In genomic region chr3:58463181-58463941, GRCh38 we compare ENCODE assay signal across 2 cellular contexts.
TF ChIP-seq lines count a peak whose summit lies in the region.

No MANE protein-coding gene starts in this region.

TF ChIP-seq in HEK293T, 16 proteins besides CTCF, POLR2A, EP300 and RAD21 (continued from another document):
- TF ChIP-seq PKNOX1 (IDR thresholded peaks at IDR 0.05) = peak; percentile 96
- no peak for TF ChIP-seq ZNF384 (IDR thresholded peaks at IDR 0.05)
- peak; percentile 77; the same call in 1 of the 2 replicates for TF ChIP-seq L3MBTL2 (conservative IDR thresholded peaks at IDR 0.05)
- no peak for TF ChIP-seq ELF4 (IDR thresholded peaks at IDR 0.05)
- no peak for TF ChIP-seq SP1 (IDR thresholded peaks at IDR 0.05)
- TF ChIP-seq BHLHE40 (IDR thresholded peaks at IDR 0.05; ENCODE audit: borderline replicate concordance) = no peak

TF ChIP-seq in K562, 482 proteins besides CTCF, POLR2A, EP300 and RAD21 (continued from another document and continues in another):
- TF ChIP-seq CREB3L1 (IDR thresholded peaks at IDR 0.05; ENCODE audit: borderline replicate concordance, low read depth) (no peak), RAD51 (IDR thresholded peaks at IDR 0.05; ENCODE audit: borderline replicate concordance, low read depth) (peak; percentile 37), L3MBTL2 (IDR thresholded peaks at IDR 0.05) (peak; percentile 75), FOXJ3 (CRISPR knock-in tag; IDR thresholded peaks at IDR 0.05) (no peak), MLLT1 (IDR thresholded peaks at IDR 0.05) (no peak), SRSF9 (IDR thresholded peaks at IDR 0.05; ENCODE audit: borderline replicate concordance, low read depth, low read length) (no peak), RFX7 (CRISPR knock-in tag; IDR thresholded peaks at IDR 0.05) (no peak), MBD2 (IDR thresholded peaks at IDR 0.05; ENCODE audit: borderline replicate concordance, low read depth) (no peak), USF2 (CRISPR knock-in tag; IDR thresholded peaks at IDR 0.05) (peak; percentile 57; the same call in 1 of the 2 replicates), CTBP1 (IDR thresholded peaks at IDR 0.05; ENCODE audit: borderline replicate concordance) (peak; percentile 34; the same call in 1 of the 2 replicates), SIN3A (IDR thresholded peaks at IDR 0.05; ENCODE audit: borderline replicate concordance in 2 of 2, control insufficient read depth in 1 of 2, low read depth in 2 of 2, low read length in 2 of 2) (no peak), PCBP1 (IDR thresholded peaks at IDR 0.05; ENCODE audit: low read depth, low read length, poor library complexity, severe bottlenecking) (no peak), SOX6 (IDR thresholded peaks at IDR 0.05) (no peak), CEBPB (tag; IDR thresholded peaks at IDR 0.05) (peak; percentile 42), MEIS2 (IDR thresholded peaks at IDR 0.05; ENCODE audit: partially characterized antibody) (peak; percentile 25), ARID4B (CRISPR knock-in tag; IDR thresholded peaks at IDR 0.05) (no peak), EZH2 (IDR thresholded peaks at IDR 0.05; ENCODE audit: borderline replicate concordance, low read depth, low read length) (no peak), CREBBP (IDR thresholded peaks at IDR 0.05; ENCODE audit: low read depth, low read length) (no peak), BACH1 (tag; IDR thresholded peaks at IDR 0.05) (no peak), USF1 (CRISPR knock-in tag; IDR thresholded peaks at IDR 0.05) (peak; percentile 71), TEAD4 (IDR thresholded peaks at IDR 0.05; ENCODE audit: low read length) (no peak), TEAD4 (CRISPR knock-in tag; IDR thresholded peaks at IDR 0.05; ENCODE audit: borderline replicate concordance) (no peak), HIVEP1 (CRISPR knock-in tag; IDR thresholded peaks at IDR 0.05) (no peak), CC2D1A (IDR thresholded peaks at IDR 0.05) (0 out of 2 replicates have a peak, but pooled peaks have one; percentile 34), NFYB (IDR thresholded peaks at IDR 0.05; ENCODE audit: extremely low read depth, insufficient read length) (no peak), NFIC (IDR thresholded peaks at IDR 0.05) (peak; percentile 96), JUND (IDR thresholded peaks at IDR 0.05; ENCODE audit: borderline replicate concordance, low read depth, low read length) (peak; percentile 48), JUND (tag; IDR thresholded peaks at IDR 0.05; ENCODE audit: borderline replicate concordance, low read depth, low read length) (no peak), ZNF274 (IDR thresholded peaks at IDR 0.05; ENCODE audit: borderline replicate concordance, low read depth, low read length) (no peak), CBFA2T3 (IDR thresholded peaks at IDR 0.05) (no peak), XRCC5 (IDR thresholded peaks at IDR 0.05; ENCODE audit: low read depth, low read length) (0 out of 2 replicates have a peak, but pooled peaks have one; percentile 39), ETV1 (tag; conservative IDR thresholded peaks at IDR 0.05; ENCODE audit: low read depth) (0 out of 2 replicates have a peak, but pooled peaks have one; percentile 6), ELK3 (CRISPR knock-in tag; IDR thresholded peaks at IDR 0.05) (no peak), ZFP30 (CRISPR knock-in tag; IDR thresholded peaks at IDR 0.05; ENCODE audit: borderline replicate concordance) (no peak), EWSR1 (IDR thresholded peaks at IDR 0.05; ENCODE audit: borderline replicate concordance, low read depth, partially characterized antibody) (no peak), NRF1 (conservative IDR thresholded peaks at IDR 0.05 in 1 of 2, IDR thresholded peaks at IDR 0.05 in 1 of 2) (peak; percentile 69 to 74; a peak in 3 of 4 replicates), ZNF583 (CRISPR knock-in tag; IDR thresholded peaks at IDR 0.05) (no peak), ILF3 (IDR thresholded peaks at IDR 0.05; ENCODE audit: borderline replicate concordance) (no peak), ZKSCAN3 (CRISPR knock-in tag; IDR thresholded peaks at IDR 0.05) (no peak), RCOR1 (IDR thresholded peaks at IDR 0.05; ENCODE audit: borderline replicate concordance in 1 of 2, low read depth in 2 of 2, low read length in 2 of 2) (0 out of 4 replicates have a peak, but pooled peaks of 1 of the 2 experiments have one; percentile 35), CTCFL (IDR thresholded peaks at IDR 0.05; ENCODE audit: borderline replicate concordance, insufficient read depth, low read depth, low read length, poor library complexity, severe bottlenecking) (peak; percentile 91), PKNOX1 (IDR thresholded peaks at IDR 0.05) (peak; percentile 91)
- TF ChIP-seq, protein P1, sequence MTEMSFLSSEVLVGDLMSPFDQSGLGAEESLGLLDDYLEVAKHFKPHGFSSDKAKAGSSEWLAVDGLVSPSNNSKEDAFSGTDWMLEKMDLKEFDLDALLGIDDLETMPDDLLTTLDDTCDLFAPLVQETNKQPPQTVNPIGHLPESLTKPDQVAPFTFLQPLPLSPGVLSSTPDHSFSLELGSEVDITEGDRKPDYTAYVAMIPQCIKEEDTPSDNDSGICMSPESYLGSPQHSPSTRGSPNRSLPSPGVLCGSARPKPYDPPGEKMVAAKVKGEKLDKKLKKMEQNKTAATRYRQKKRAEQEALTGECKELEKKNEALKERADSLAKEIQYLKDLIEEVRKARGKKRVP (CRISPR knock-in tag; IDR thresholded peaks at IDR 0.05) = no peak
- TF ChIP-seq, protein P2, sequence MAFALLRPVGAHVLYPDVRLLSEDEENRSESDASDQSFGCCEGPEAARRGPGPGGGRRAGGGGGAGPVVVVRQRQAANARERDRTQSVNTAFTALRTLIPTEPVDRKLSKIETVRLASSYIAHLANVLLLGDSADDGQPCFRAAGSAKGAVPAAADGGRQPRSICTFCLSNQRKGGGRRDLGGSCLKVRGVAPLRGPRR (CRISPR knock-in tag; IDR thresholded peaks at IDR 0.05) = no peak
- TF ChIP-seq, protein P3, sequence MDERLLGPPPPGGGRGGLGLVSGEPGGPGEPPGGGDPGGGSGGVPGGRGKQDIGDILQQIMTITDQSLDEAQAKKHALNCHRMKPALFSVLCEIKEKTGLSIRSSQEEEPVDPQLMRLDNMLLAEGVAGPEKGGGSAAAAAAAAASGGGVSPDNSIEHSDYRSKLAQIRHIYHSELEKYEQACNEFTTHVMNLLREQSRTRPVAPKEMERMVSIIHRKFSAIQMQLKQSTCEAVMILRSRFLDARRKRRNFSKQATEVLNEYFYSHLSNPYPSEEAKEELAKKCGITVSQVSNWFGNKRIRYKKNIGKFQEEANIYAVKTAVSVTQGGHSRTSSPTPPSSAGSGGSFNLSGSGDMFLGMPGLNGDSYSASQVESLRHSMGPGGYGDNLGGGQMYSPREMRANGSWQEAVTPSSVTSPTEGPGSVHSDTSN (CRISPR knock-in tag; IDR thresholded peaks at IDR 0.05; ENCODE audit: low read depth) = peak; percentile 58
- TF ChIP-seq, protein P3 (tag; conservative IDR thresholded peaks at IDR 0.05; ENCODE audit: low read depth) = peak; percentile 65
